16 cellular contexts compared by ENCODE assay signal in the genomic region with DNA sequence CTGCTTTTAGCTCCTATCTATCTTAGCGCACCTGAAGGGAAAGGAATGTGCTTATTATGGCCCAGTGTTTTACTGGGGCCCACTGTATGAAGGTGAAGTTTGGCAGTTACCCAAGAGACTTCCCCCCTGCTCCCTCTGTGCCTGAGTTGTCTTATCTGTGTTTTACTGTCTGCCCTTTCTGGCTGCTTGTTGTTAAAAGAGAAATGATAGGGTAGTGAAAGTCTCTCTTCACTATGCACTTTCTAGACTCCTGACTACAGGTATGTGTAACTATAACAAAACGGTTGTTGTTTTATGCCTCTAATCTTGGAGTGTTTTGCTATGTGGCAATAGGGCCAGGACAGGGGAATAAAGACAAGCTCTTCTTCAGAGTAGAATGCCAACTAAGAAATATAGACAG.
DNase-seq lines count a peak whose midpoint lies in the region; ATAC-seq, FAIRE-seq and TF ChIP-seq lines count a peak whose summit lies in the region.
"Had no signal": no experiment of that assay in that cellular context is flagged by ENCODE, and none has a peak within 500 bp of the region (broad histone marks: within the 10 kb centered on the region; RNA-seq: fewer than 3 reads in every experiment).

No MANE protein-coding gene starts in this region.

- no peak overlapping the region for H3K27ac ChIP-seq in mammary epithelial cell (ENCODE audit: insufficient read depth, low read depth, low read length)
- no peak overlapping the region for H3K27ac ChIP-seq in breast epithelium
- no peak overlapping the region for H3K27ac ChIP-seq in GM12878 (ENCODE audit: control insufficient read depth, insufficient read depth)
- H3K27ac ChIP-seq: 22Rv1, BLaER1, GM23248 had no signal

- no peaks in the 10 kb centered on the region for H3K79me2 ChIP-seq in mammary epithelial cell (ENCODE audit: insufficient read depth, low read length)
- H3K79me2 ChIP-seq in GM12878 (ENCODE audit: control insufficient read depth, insufficient read depth, low read length): no peaks in the 10 kb centered on the region

- H3K27me3 Mint-ChIP-seq in naive B cell: peaks cover 0 to 3% (median 0%) of the 10 kb centered on the region in 3 donors

- peaks cover 0 to 21% (median 8%) of the 10 kb centered on the region in 7 donors for H3K9me3 Mint-ChIP-seq in naive B cell

- peak; percentile 7 for FAIRE-seq in GM12878 (lab: Jason Lieb, UNC)
- FAIRE-seq: GM12891, H54, K562 had no signal

- H3K36me3 Mint-ChIP-seq in naive B cell: peaks cover 0 to 4% of the 10 kb centered on the region in 2 donors
- H3K36me3 Mint-ChIP-seq: CD8-positive, alpha-beta memory T cell had no signal

- TF ChIP-seq CTCF in mammary epithelial cell (conservative IDR thresholded peaks at IDR 0.05 in 1 of 2, IDR thresholded peaks at IDR 0.05 in 1 of 2; ENCODE audit: extremely low read depth in 1 of 2, insufficient read depth in 1 of 2, low read depth in 1 of 2, low read length in 2 of 2) (no peak), breast epithelium (IDR thresholded peaks at IDR 0.05) (no peak), GM12878 (IDR thresholded peaks at IDR 0.05 in 2 of 3, conservative IDR thresholded peaks at IDR 0.05 in 1 of 3; ENCODE audit: control insufficient read depth in 2 of 3, extremely low read depth in 1 of 3, insufficient read depth in 1 of 3, low read depth in 3 of 3, low read length in 3 of 3) (no peak)

- intact Hi-C loops in mammary epithelial cell (cut with micrococcal nuclease): no loop called here
- intact Hi-C loops in breast epithelium (cut with DNase I; ENCODE audit: low total_unique reads): no loop called here
- intact Hi-C loops in GM12878 (cut with micrococcal nuclease; ENCODE audit: unreplicated experiment): no loop called here

- DNase-seq in mammary epithelial cell: no peak
- no peak for DNase-seq in breast epithelium (ENCODE audit: low spot score in 2 of 2)
- no peak for DNase-seq in GM12878 (ENCODE audit: low read depth, low spot score)
- no peak for DNase-seq in naive B cell
- no peak for DNase-seq in stimulated activated CD4-positive, alpha-beta T cell treated with anti-CD3 and anti-CD28 coated beads, Interleukin-4, amount 100 ng/mL, for 1 hour
- DNase-seq: Caco-2; CD8-positive, alpha-beta memory T cell; DMS53; GM23248 had no signal

- RAD21 ChIA-PET in GM12878 (lab: Charles Lee; ENCODE audit: unreplicated experiment): no interaction called here

- H3K4me1 Mint-ChIP-seq in naive B cell: peaks cover 16 to 34% (median 17%) of the 10 kb centered on the region in 3 donors
- H3K4me1 Mint-ChIP-seq: CD8-positive, alpha-beta memory T cell had no signal

- H3K4me3 ChIP-seq in mammary epithelial cell (replicated peaks in 1 of 3; ENCODE audit: insufficient read depth in 1 of 3, low read depth in 2 of 3, low read length in 3 of 3) (no peak overlapping the region), breast epithelium (no peak overlapping the region), GM12878 (no peak overlapping the region)
- H3K4me3 ChIP-seq: BLaER1, GM23248, K562 had no signal

- TF ChIP-seq POLR2A in breast epithelium (IDR thresholded peaks at IDR 0.05) (no peak), GM12878 (IDR thresholded peaks at IDR 0.05; ENCODE audit: low read depth, low read length) (no peak)

- H2AFZ ChIP-seq in mammary epithelial cell (ENCODE audit: low read depth, low read length) (peak overlapping the region; percentile 13), GM12878 (ENCODE audit: control insufficient read depth, low read depth, low read length) (no peak overlapping the region)
- H2AFZ ChIP-seq: GM23248 had no signal

- SMC1A ChIA-PET in GM12878 (lab: Charles Lee; ENCODE audit: uncharacterized antibody, unreplicated experiment): interaction anchor here (0.6 to 1.5 kb wide), 3 partner anchors 9 to 72 kb away, joined by 3 to 5 read pairs (median 3); no protein-coding TSS in a partner anchor

- ATAC-seq in GM12878 (no peak; the same call in 2 of the 3 replicates), naive B cell (ENCODE audit: low read depth in 2 of 2) (peak in 1 of 2 donors; percentile 59), GM21825 (IDR thresholded peaks at IDR 0.05; ENCODE audit: unreplicated experiment) (no peak), GM18868 (IDR thresholded peaks at IDR 0.05; ENCODE audit: unreplicated experiment) (no peak)
- ATAC-seq: K562 had no signal

- in situ Hi-C loops in mammary epithelial cell (cut with MboI; ENCODE audit: low sequenced_read_pairs in 2 of 2): no loop called here
- in situ Hi-C loops in GM12878 (cut with MboI): no loop called here

- peak overlapping the region in 7 of 8 donors; percentile 2 to 71 (median 55) for H3K4me3 Mint-ChIP-seq in naive B cell
- H3K4me3 Mint-ChIP-seq: CD8-positive, alpha-beta memory T cell had no signal

- H3K4me2 ChIP-seq in mammary epithelial cell (ENCODE audit: insufficient read depth, low read depth, low read length) (no peak overlapping the region), GM12878 (ENCODE audit: control insufficient read depth, insufficient read depth) (no peak overlapping the region)
- H3K4me2 ChIP-seq: BLaER1 had no signal

- peak overlapping the region in 5 of 6 donors; percentile 17 to 84 (median 53) for H3K27ac Mint-ChIP-seq in naive B cell
- H3K27ac Mint-ChIP-seq: CD8-positive, alpha-beta memory T cell had no signal

- no peak overlapping the region for H3K9ac ChIP-seq in mammary epithelial cell (ENCODE audit: insufficient read depth, low read length)
- H3K9ac ChIP-seq in GM12878 (ENCODE audit: control insufficient read depth, insufficient read depth, low read length): no peak overlapping the region
- H3K9ac ChIP-seq: BLaER1, GM23248 had no signal

- dilution Hi-C loops in mammary epithelial cell (cut with HindIII; ENCODE audit: low sequenced_read_pairs): no loop called here

- H4K20me1 ChIP-seq in mammary epithelial cell (ENCODE audit: insufficient read depth, low read length): no peaks in the 10 kb centered on the region
- H4K20me1 ChIP-seq in GM12878 (ENCODE audit: control insufficient read depth, insufficient read depth): no peaks in the 10 kb centered on the region
- H4K20me1 ChIP-seq: BLaER1 had no signal

- H3K4me1 ChIP-seq in mammary epithelial cell (ENCODE audit: insufficient read depth, low read length) (no peaks in the 10 kb centered on the region), breast epithelium (no peaks in the 10 kb centered on the region), GM12878 (ENCODE audit: control insufficient read depth, insufficient read depth, low read length) (no peaks in the 10 kb centered on the region)
- H3K4me1 ChIP-seq: BLaER1, Caco-2 had no signal

- H3K36me3 ChIP-seq in mammary epithelial cell (ENCODE audit: insufficient read depth, low read length): no peaks in the 10 kb centered on the region
- no peaks in the 10 kb centered on the region for H3K36me3 ChIP-seq in breast epithelium
- no peaks in the 10 kb centered on the region for H3K36me3 ChIP-seq in GM12878 (ENCODE audit: control insufficient read depth in 2 of 2, insufficient read depth in 2 of 2, low read length in 1 of 2)
- H3K36me3 ChIP-seq: BLaER1 had no signal

- BruUV-seq in mammary epithelial cell (replicated peaks; lab: Mats Ljungman, UMichigan) (no TSS peak), GM12878 (replicated peaks; lab: Mats Ljungman, UMichigan) (no TSS peak)

- TF ChIP-seq EP300 in GM12878 (IDR thresholded peaks at IDR 0.05; ENCODE audit: borderline replicate concordance in 1 of 2, control insufficient read depth in 1 of 2, low read depth in 2 of 2, low read length in 2 of 2): no peak

- H3K9me3 ChIP-seq in mammary epithelial cell (replicated peaks; ENCODE audit: insufficient read depth, low read length) (no peaks in the 10 kb centered on the region), breast epithelium (no peaks in the 10 kb centered on the region), GM12878 (replicated peaks; ENCODE audit: control insufficient read depth, insufficient read depth, low read length) (no peaks in the 10 kb centered on the region)
- H3K9me3 ChIP-seq: Caco-2 had no signal

- WGBS in mammary epithelial cell (ENCODE audit: low coverage, missing lambda C conversion rate): 87% methylated on average over 2 of the region's 2 CpGs
- WGBS in GM12878 (ENCODE audit: insufficient coverage, insufficient replicate concordance, low lambda C conversion rate, missing lambda C conversion rate): 40% methylated on average over 2 of the region's 2 CpGs

- no peaks in the 10 kb centered on the region for H3K27me3 ChIP-seq in mammary epithelial cell (ENCODE audit: insufficient read depth, low read length)
- no peaks in the 10 kb centered on the region for H3K27me3 ChIP-seq in breast epithelium
- H3K27me3 ChIP-seq in GM12878 (replicated peaks in 1 of 2; ENCODE audit: control insufficient read depth in 2 of 2, insufficient read depth in 2 of 2, low read length in 1 of 2): no peaks in the 10 kb centered on the region
- H3K27me3 ChIP-seq: BLaER1 had no signal

- POLR2A ChIA-PET in GM12878 (lab: Charles Lee): interaction anchor here (0.9 kb wide), 1 partner anchor 1134 kb away, joined by 3 read pairs; no protein-coding TSS in a partner anchor

- CTCF ChIA-PET in mammary epithelial cell (lab: Charles Lee; ENCODE audit: low non-redundant PET): no interaction called here
- CTCF ChIA-PET in GM12878 (lab: Yijun Ruan, JAX): interaction anchor here (0.5 to 1.5 kb wide), 3 partner anchors 10 to 180 kb away, joined by 3 to 6 read pairs (median 4); no protein-coding TSS in a partner anchor

- no peak for TF ChIP-seq RAD21 in GM12878 (IDR thresholded peaks at IDR 0.05; ENCODE audit: insufficient read depth, low read depth, low read length)

TF ChIP-seq in GM12878, 131 proteins besides CTCF, POLR2A, EP300 and RAD21 (continues in another document):
- TF ChIP-seq NR2F1 (conservative IDR thresholded peaks at IDR 0.05): no peak
- no peak for TF ChIP-seq TBL1XR1 (IDR thresholded peaks at IDR 0.05; ENCODE audit: low read depth, low read length)
- no peak for TF ChIP-seq CBX3 (IDR thresholded peaks at IDR 0.05; ENCODE audit: borderline replicate concordance, low read depth)
- TF ChIP-seq SUZ12 (IDR thresholded peaks at IDR 0.05; ENCODE audit: unreplicated experiment): no peak
